20 cellular contexts compared by ENCODE assay signal in genomic region chr19:47002106-47002766, GRCh38. TPM values are rescaled to one million over a fixed set of nuclear protein-coding genes. Genes with fewer than 3 reads are reported as not detected.
A peak's percentile ranks its signal among the peaks of the same experiment; 100 is the strongest.
DNase-seq lines count a peak whose midpoint lies in the region; ATAC-seq, FAIRE-seq and TF ChIP-seq lines count a peak whose summit lies in the region.
"Had no signal": no experiment of that assay in that cellular context is flagged by ENCODE, and none has a peak within 500 bp of the region (broad histone marks: within the 10 kb centered on the region; RNA-seq: fewer than 3 reads in every experiment).

No MANE protein-coding gene starts in this region.

- TF ChIP-seq RAD21 in H1 (IDR thresholded peaks at IDR 0.05 in 1 of 2, conservative IDR thresholded peaks at IDR 0.05 in 1 of 2; ENCODE audit: low read depth in 2 of 2, low read length in 2 of 2) = peak in 1 of 2 experiments; percentile 26; a peak in 2 of 4 replicates

- 0 out of 2 replicates have a peak overlapping the region, but pooled peaks have one; percentile 35 for H2BK5ac ChIP-seq in H1 (ENCODE audit: low read depth, low read length)

- H3K14ac ChIP-seq in H1 (ENCODE audit: insufficient read length) = no peak overlapping the region

- no peak overlapping the region for H3K9ac ChIP-seq in H1 (replicated peaks in 1 of 4; ENCODE audit: extremely low read depth in 1 of 4, low read depth in 3 of 4, low read length in 3 of 4)

- ATAC-seq in mucosa of descending colon (peak; percentile 69), HG03378 (IDR thresholded peaks at IDR 0.05; ENCODE audit: unreplicated experiment) (no peak)

- H2BK20ac ChIP-seq in H1 (ENCODE audit: low read length) = no peak overlapping the region

- H3K4me3 ChIP-seq in BE2C (ENCODE audit: low read depth, low read length) (no peak overlapping the region), H1 (ENCODE audit: extremely low read depth in 1 of 4, insufficient read depth in 2 of 4, low read depth in 3 of 4, low read length in 4 of 4) (no peak overlapping the region), mucosa of descending colon (no peak overlapping the region)
- H3K4me3 ChIP-seq: PC-9, tibial artery had no signal

- TF ChIP-seq CTCF in BE2C (IDR thresholded peaks at IDR 0.05; ENCODE audit: low read depth, low read length) = peak; percentile 21; the same call in 1 of the 2 replicates
- TF ChIP-seq CTCF in H1 (IDR thresholded peaks at IDR 0.05; ENCODE audit: control extremely low read depth in 1 of 3, insufficient read depth in 1 of 3, low read depth in 1 of 3, low read length in 3 of 3) = peak in 2 of 3 experiments; percentile 24 to 35; a peak in 3 of 4 replicates
- no peak for TF ChIP-seq CTCF in mucosa of descending colon (IDR thresholded peaks at IDR 0.05)
- TF ChIP-seq CTCF in type B pancreatic cell (conservative IDR thresholded peaks at IDR 0.05) = no peak

- no peak for FAIRE-seq in H1 (lab: Jason Lieb, UNC)
- FAIRE-seq: endometrium, H54 had no signal

- H4K8ac ChIP-seq in H1 (ENCODE audit: extremely low read depth, insufficient read depth, low read length) = no peak overlapping the region

- TF ChIP-seq EP300 in H1 (IDR thresholded peaks at IDR 0.05; ENCODE audit: borderline replicate concordance in 1 of 2, low read depth in 2 of 2, low read length in 2 of 2) = no peak

- no peak overlapping the region for H2BK120ac ChIP-seq in H1 (replicated peaks; ENCODE audit: low read depth, low read length)

- peaks cover 3% of the 10 kb centered on the region for H3K36me3 Mint-ChIP-seq in type B pancreatic cell

- no peak overlapping the region for H2AK5ac ChIP-seq in H1 (ENCODE audit: low read depth, low read length)

- no peak overlapping the region for H4K5ac ChIP-seq in H1 (ENCODE audit: insufficient read length, low read depth, low read length)

- H4K91ac ChIP-seq in H1 (replicated peaks; ENCODE audit: insufficient read length, low read length) = no peak overlapping the region

- H2BK15ac ChIP-seq in H1 (ENCODE audit: low read length) = no peak overlapping the region

- H3K4me3 Mint-ChIP-seq in type B pancreatic cell = no peak overlapping the region
- H3K4me3 Mint-ChIP-seq: activated CD4-positive, alpha-beta T cell treated with anti-CD3 and anti-CD28 coated beads, Interleukin-2, amount 10 ng/mL, durations not matched to agents 24 days and 14 days; activated naive CD4-positive, alpha-beta T cell treated with anti-CD3 and anti-CD28 coated beads for 36 hours had no signal

- POLR2A ChIA-PET in H1 (lab: Charles Lee; ENCODE audit: partially characterized antibody) = interaction anchor here (0.9 to 1.9 kb wide), 7 partner anchors 9 to 213 kb away, joined by 3 to 7 read pairs (median 4); partner anchors contain the start of gene SLC1A5

- H3K4me2 ChIP-seq in H1 (ENCODE audit: insufficient read depth in 1 of 2, low read depth in 2 of 2, low read length in 2 of 2) = no peak overlapping the region
- H3K4me2 ChIP-seq: PC-9 had no signal

- H3K27ac ChIP-seq in H1 (ENCODE audit: low read depth, low read length) (no peak overlapping the region), caudate nucleus (ENCODE audit: low read depth, low read length) (no peak overlapping the region)
- H3K27ac ChIP-seq: PC-9, tibial artery had no signal

- peaks cover 2% of the 10 kb centered on the region; the same call in 1 of the 2 replicates for H3K79me1 ChIP-seq in H1 (ENCODE audit: low read depth, low read length)

- H3K27ac Mint-ChIP-seq in type B pancreatic cell = no peak overlapping the region
- H3K27ac Mint-ChIP-seq: activated CD4-positive, alpha-beta T cell treated with anti-CD3 and anti-CD28 coated beads, Interleukin-2, amount 10 ng/mL, durations not matched to agents 24 days and 14 days; activated naive CD4-positive, alpha-beta T cell treated with anti-CD3 and anti-CD28 coated beads for 36 hours had no signal

- H3K27me3 ChIP-seq in BE2C (no peaks in the 10 kb centered on the region), H1 (replicated peaks in 1 of 4; ENCODE audit: control insufficient read depth in 3 of 4, extremely low read depth in 1 of 4, insufficient read depth in 3 of 4, low read length in 3 of 4) (no peaks in the 10 kb centered on the region)

- H3K79me2 ChIP-seq in H1 (ENCODE audit: control insufficient read depth in 1 of 2, insufficient read depth in 2 of 2, low read length in 2 of 2) = no peaks in the 10 kb centered on the region

- no peaks in the 10 kb centered on the region for H3K4me1 ChIP-seq in BE2C
- peaks cover 0 to 5% (median 0%) of the 10 kb centered on the region in 4 experiments; a peak in 2 of 7 replicates for H3K4me1 ChIP-seq in H1 (replicated peaks in 1 of 4; ENCODE audit: control insufficient read depth in 3 of 4, insufficient read depth in 4 of 4, low read length in 3 of 4)
- H3K4me1 ChIP-seq in mucosa of descending colon (ENCODE audit: low read depth) = no peaks in the 10 kb centered on the region

- no peaks in the 10 kb centered on the region for H3K9me3 Mint-ChIP-seq in type B pancreatic cell
- H3K9me3 Mint-ChIP-seq: activated CD4-positive, alpha-beta T cell treated with anti-CD3 and anti-CD28 coated beads, Interleukin-2, amount 10 ng/mL, durations not matched to agents 24 days and 14 days; activated naive CD4-positive, alpha-beta T cell treated with anti-CD3 and anti-CD28 coated beads for 36 hours had no signal

- no peak overlapping the region for H3K4ac ChIP-seq in H1 (replicated peaks; ENCODE audit: insufficient read length, low read depth, low read length)

- no peak overlapping the region for H3K23ac ChIP-seq in H1 (ENCODE audit: insufficient read length)

- H2AFZ ChIP-seq in H1 (ENCODE audit: low read length) = no peak overlapping the region
- H2AFZ ChIP-seq: PC-9 had no signal

- H4K20me1 ChIP-seq in H1 (replicated peaks in 1 of 2; ENCODE audit: control insufficient read depth in 1 of 2, insufficient read depth in 2 of 2, low read length in 2 of 2) = peaks cover 0 to 8% of the 10 kb centered on the region in 2 experiments

- DNase-seq in BE2C (no peak), HPDE6-E6E7 (ENCODE audit: extremely low spot score) (peak; percentile 54), H1 (ENCODE audit: low read depth in 1 of 2, low spot score in 2 of 2) (no peak), mucosa of descending colon (peak in 2 of 3 donors; percentile 60 to 66), caudate nucleus (lab: John Stamatoyannopoulos, UW) (no peak), Kasumi-1 (lab: John Stamatoyannopoulos, UW) (no peak), type B pancreatic cell (ENCODE audit: extremely low spot score, unreplicated experiment) (no peak)
- DNase-seq: activated CD4-positive, alpha-beta T cell treated with anti-CD3 and anti-CD28 coated beads, Interleukin-2, amount 10 ng/mL, durations not matched to agents 24 days and 14 days; activated naive CD4-positive, alpha-beta T cell treated with anti-CD3 and anti-CD28 coated beads for 36 hours; anterior cingulate cortex; EL; KBM-7; NCI-H1048; NCI-H2081 treated with DMSO at 0.1 percent for 48 hours; NCI-H526 treated with DMSO at 0.1 percent for 48 hours; PC-9; tibial artery had no signal

- intact Hi-C loops in mucosa of descending colon (cut with DNase I, micrococcal nuclease) = no loop called here

- no peak overlapping the region for H2BK12ac ChIP-seq in H1 (ENCODE audit: low read depth, low read length)

- H3K9me3 ChIP-seq in BE2C = no peaks in the 10 kb centered on the region
- H3K9me3 ChIP-seq in H1 (ENCODE audit: insufficient read depth in 2 of 2, low read depth in 1 of 2, low read length in 1 of 2) = no peaks in the 10 kb centered on the region
- H3K9me3 ChIP-seq in mucosa of descending colon = no peaks in the 10 kb centered on the region
- H3K9me3 ChIP-seq: tibial artery had no signal

- 82% methylated on average over 23 of the region's 23 CpGs; no CpG with 5 or more reads in 1 of the 2 experiments for WGBS in H1 (ENCODE audit: extremely low coverage in 1 of 2, insufficient coverage in 1 of 2, insufficient read length in 1 of 2, insufficient replicate concordance in 2 of 2, low coverage in 1 of 2, low lambda C conversion rate in 2 of 2, missing lambda C conversion rate in 1 of 2), 2 experiments

- no peak overlapping the region for H3K56ac ChIP-seq in H1 (replicated peaks; ENCODE audit: insufficient read length, low read depth, low read length)

- H3K18ac ChIP-seq in H1 (ENCODE audit: extremely low read depth, low read length) = no peak overlapping the region

- no peaks in the 10 kb centered on the region for H3K23me2 ChIP-seq in H1 (ENCODE audit: low read depth, low read length)

- TF ChIP-seq POLR2A in H1 (IDR thresholded peaks at IDR 0.05; ENCODE audit: control extremely low read depth in 1 of 2, low read depth in 2 of 2, low read length in 2 of 2) = no peak

- H3K36me3 ChIP-seq in BE2C = peaks cover 27% of the 10 kb centered on the region
- peaks cover 2 to 22% (median 14%) of the 10 kb centered on the region in 4 experiments; a peak in 6 of 8 replicates for H3K36me3 ChIP-seq in H1 (ENCODE audit: control insufficient read depth in 2 of 4, insufficient read depth in 4 of 4, low read length in 3 of 4)
- peaks cover 3% of the 10 kb centered on the region for H3K36me3 ChIP-seq in mucosa of descending colon (ENCODE audit: low read depth)

- no peaks in the 10 kb centered on the region for H3K27me3 Mint-ChIP-seq in type B pancreatic cell

- CTCF ChIA-PET in H1 (lab: Charles Lee; ENCODE audit: partially characterized antibody) = interaction anchor here (1.2 to 6.1 kb wide), 11 partner anchors 10 to 146 kb away, joined by 3 to 43 read pairs (median 4); partner anchors contain the start of gene NPAS1

- peaks cover 4% of the 10 kb centered on the region for H3K4me1 Mint-ChIP-seq in type B pancreatic cell (ENCODE audit: unreplicated experiment)
- H3K4me1 Mint-ChIP-seq: activated CD4-positive, alpha-beta T cell treated with anti-CD3 and anti-CD28 coated beads, Interleukin-2, amount 10 ng/mL, durations not matched to agents 24 days and 14 days had no signal

RNA-seq across cellular contexts. Expression of gene NPAS1, which starts 17.4 kb away (rescaled TPM):
- polyA plus RNA-seq in BE2C (2012; ENCODE audit: insufficient read depth, insufficient read length, low read depth) = 1.4 TPM
- 9.0 and 9.9 TPM in 2 replicates for total RNA-seq in H1 (2021; fragmentation: NEBNext Ultra II Directional; extraction: Animal tissue kit (Norgen Biotek cat#: 25700))
- polyA plus RNA-seq in H1 (2011; rRNA removed) = 13.9 and 26.8 TPM in 2 replicates
- polyA plus RNA-seq in H1 (2011; cell fraction: cytosol; rRNA removed) = 17.3 TPM
- polyA plus RNA-seq in H1 (2011; cell fraction: nucleus; rRNA removed) = 27.9 TPM
- 7.4 to 12.8 TPM (median 11.3 TPM) in 4 replicates for polyA plus RNA-seq in H1 (2012, experiment 1 of 2)
- 9.8 TPM for polyA plus RNA-seq in H1 (2012, experiment 2 of 2)
- polyA plus RNA-seq in H1 (2013, experiment 1 of 2) = 6.6 TPM
- 5.8 TPM for polyA plus RNA-seq in H1 (2013, experiment 2 of 2)
- 2.4 and 4.5 TPM in 2 replicates for polyA minus RNA-seq in H1 (2011; rRNA and poly(A)+ RNA removed)
- polyA minus RNA-seq in H1 (2011; cell fraction: cytosol; rRNA and poly(A)+ RNA removed) = 9.7 TPM
- 9.2 TPM for polyA minus RNA-seq in H1 (2011; cell fraction: nucleus; rRNA and poly(A)+ RNA removed)
- total RNA-seq in mucosa of descending colon = 1 to 10 TPM in 1 of 3 donors, under 1 TPM in 1, not detected in 1; 0.31 to 1.1 TPM
- total RNA-seq in type B pancreatic cell (ENCODE audit: low replicate concordance) = 3.6 and 6.6 TPM in 2 replicates

RNA-seq across cellular contexts. Expression of gene TMEM160, which starts 46.2 kb away (rescaled TPM):
- 137 TPM for polyA plus RNA-seq in BE2C (2012; ENCODE audit: insufficient read depth, insufficient read length, low read depth)
- total RNA-seq in H1 (2021; fragmentation: NEBNext Ultra II Directional; extraction: Animal tissue kit (Norgen Biotek cat#: 25700)) = 57.5 and 61.7 TPM in 2 replicates
- 152 and 209 TPM in 2 replicates for polyA plus RNA-seq in H1 (2011; rRNA removed)
- 87.1 TPM for polyA plus RNA-seq in H1 (2011; cell fraction: cytosol; rRNA removed)
- 85.1 TPM for polyA plus RNA-seq in H1 (2011; cell fraction: nucleus; rRNA removed)
- polyA plus RNA-seq in H1 (2012, experiment 1 of 2) = 19.0 to 57.5 TPM (median 50.3 TPM) in 4 replicates
- 55.3 TPM for polyA plus RNA-seq in H1 (2012, experiment 2 of 2)
- 61.7 TPM for polyA plus RNA-seq in H1 (2013, experiment 1 of 2)
- polyA plus RNA-seq in H1 (2013, experiment 2 of 2) = 60.3 TPM
- 2.0 and 2.2 TPM in 2 replicates for polyA minus RNA-seq in H1 (2011; rRNA and poly(A)+ RNA removed)
- 19.2 TPM for polyA minus RNA-seq in H1 (2011; cell fraction: cytosol; rRNA and poly(A)+ RNA removed)
- 26.7 TPM for polyA minus RNA-seq in H1 (2011; cell fraction: nucleus; rRNA and poly(A)+ RNA removed)
- total RNA-seq in mucosa of descending colon = 10 to 100 TPM; 23.8 to 32.8 (median 25.9) TPM
- total RNA-seq in type B pancreatic cell (ENCODE audit: low replicate concordance) = 28.4 and 37.3 TPM in 2 replicates

Comparison
In these comparisons a context has a peak if more than half of its experiments do, and no peak if none do; other contexts are left out.
1. DNase-seq: peak in HPDE6-E6E7 (single experiment) and mucosa of descending colon (2 of 3); none in BE2C (single experiment), H1 (0 of 2), caudate nucleus (0 of 61), Kasumi-1 (0 of 2) and type B pancreatic cell (single experiment).
2. CTCF ChIP-seq: peak in BE2C (single experiment) and H1 (2 of 3); none in mucosa of descending colon (single experiment) and type B pancreatic cell (single experiment).